ENCODE assay signal across 14 cellular contexts in the genomic region with DNA sequence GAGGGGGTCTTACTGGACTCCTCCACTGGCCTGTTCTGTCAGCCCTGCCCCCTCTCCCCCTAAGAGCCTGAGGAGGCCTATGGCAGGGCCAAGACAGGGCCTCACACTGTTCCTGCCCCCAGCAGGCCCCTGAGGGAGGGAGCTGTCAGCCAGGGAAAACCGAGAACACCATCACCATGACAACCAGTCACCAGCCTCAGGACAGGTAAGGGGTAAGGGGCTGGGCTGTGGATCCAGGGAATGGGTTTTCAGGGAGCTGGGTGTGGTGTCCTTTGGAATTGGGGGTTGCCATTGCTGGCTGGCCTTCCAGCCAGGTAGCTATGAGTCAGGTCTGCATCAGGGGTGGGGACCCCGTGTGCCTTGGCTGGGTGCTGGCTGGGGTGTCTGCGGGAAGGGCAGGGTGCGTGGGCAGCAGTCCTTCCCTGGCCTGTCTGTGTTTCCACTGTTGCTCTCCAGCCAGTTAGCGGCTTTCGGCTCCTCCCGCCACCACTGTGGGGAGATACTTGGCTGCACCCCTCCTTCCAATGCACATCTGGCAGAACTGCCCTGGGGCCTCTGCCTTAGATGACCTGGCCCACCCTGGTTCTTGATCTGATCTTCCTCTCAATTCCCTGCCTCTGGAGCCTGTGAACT. TPM values are rescaled to one million over a fixed set of nuclear protein-coding genes. Genes with fewer than 3 reads are reported as not detected.
DNase-seq lines count a peak whose midpoint lies in the region; ATAC-seq and TF ChIP-seq lines count a peak whose summit lies in the region.
"Had no signal": no experiment of that assay in that cellular context is flagged by ENCODE, and none has a peak within 500 bp of the region (broad histone marks: within the 10 kb centered on the region; RNA-seq: fewer than 3 reads in every experiment).

No MANE protein-coding gene starts in this region.

- H3K79me2 ChIP-seq in osteoblast (ENCODE audit: insufficient read depth, low read length) = peaks cover 20% of the 10 kb centered on the region

- H3K4me2 ChIP-seq in osteoblast (ENCODE audit: insufficient read depth, low read length) = no peak overlapping the region

- H3K9me3 ChIP-seq in cardiac muscle cell (ENCODE audit: low read depth) (no peaks in the 10 kb centered on the region), osteoblast (ENCODE audit: low read depth, low read length) (no peaks in the 10 kb centered on the region), lower lobe of right lung (no peaks in the 10 kb centered on the region)

- H3K27me3 ChIP-seq in cardiac muscle cell = no peaks in the 10 kb centered on the region
- H3K27me3 ChIP-seq in osteoblast (ENCODE audit: insufficient read depth, low read length) = no peaks in the 10 kb centered on the region
- no peaks in the 10 kb centered on the region for H3K27me3 ChIP-seq in lower lobe of right lung (ENCODE audit: low read depth)

- H3K36me3 ChIP-seq in cardiac muscle cell (peaks cover 8% of the 10 kb centered on the region), osteoblast (ENCODE audit: insufficient read depth, low read length) (peaks cover 6% of the 10 kb centered on the region), lower lobe of right lung (peaks cover 30% of the 10 kb centered on the region)

- peaks cover 14 to 18% of the 10 kb centered on the region in 2 donors for H3K4me1 Mint-ChIP-seq in natural killer cell treated with Interleukin-12 subunit alpha and Interleukin-12 subunit beta and Interleukin-15 and Interleukin-18, amount 100 ng/mL, for 72 hours (ENCODE audit: low read depth in 2 of 2)
- peaks cover 16 to 20% of the 10 kb centered on the region in 2 donors for H3K4me1 Mint-ChIP-seq in natural killer cell

- DNase-seq in natural killer cell treated with Interleukin-12 subunit alpha and Interleukin-12 subunit beta and Interleukin-15 and Interleukin-18, amount 100 ng/mL, for 72 hours (ENCODE audit: low spot score) = peak; percentile 46
- DNase-seq in natural killer cell (no peak), cardiac muscle cell (ENCODE audit: low read depth in 1 of 2, low spot score in 1 of 2) (no peak), osteoblast (ENCODE audit: insufficient read length, low spot score, missing footprints) (peak; percentile 61), lower lobe of right lung (no peak), NCI-H524 treated with DMSO at 0.1 percent for 48 hours (lab: John Stamatoyannopoulos, UW) (no peak)
- DNase-seq: DMS79 treated with DMSO at 0.1 percent for 48 hours, Karpas-422, NCI-H226, SIG-M5 had no signal

- peaks cover 0 to 4% of the 10 kb centered on the region in 2 donors for H3K27me3 Mint-ChIP-seq in natural killer cell treated with Interleukin-12 subunit alpha and Interleukin-12 subunit beta and Interleukin-15 and Interleukin-18, amount 100 ng/mL, for 72 hours
- H3K27me3 Mint-ChIP-seq in natural killer cell (ENCODE audit: low read depth in 2 of 2) = no peaks in the 10 kb centered on the region

- no peaks in the 10 kb centered on the region for H4K20me1 ChIP-seq in osteoblast (ENCODE audit: insufficient read depth, low read length)

- intact Hi-C loops in natural killer cell (cut with micrococcal nuclease) (no loop called here), lower lobe of right lung (cut with DNase I) (no loop called here)

- H3K9me3 Mint-ChIP-seq in natural killer cell treated with Interleukin-12 subunit alpha and Interleukin-12 subunit beta and Interleukin-15 and Interleukin-18, amount 100 ng/mL, for 72 hours = no peaks in the 10 kb centered on the region
- no peaks in the 10 kb centered on the region for H3K9me3 Mint-ChIP-seq in natural killer cell

- H3K36me3 Mint-ChIP-seq in natural killer cell treated with Interleukin-12 subunit alpha and Interleukin-12 subunit beta and Interleukin-15 and Interleukin-18, amount 100 ng/mL, for 72 hours = no peaks in the 10 kb centered on the region
- no peaks in the 10 kb centered on the region for H3K36me3 Mint-ChIP-seq in natural killer cell

- H3K27ac Mint-ChIP-seq in natural killer cell treated with Interleukin-12 subunit alpha and Interleukin-12 subunit beta and Interleukin-15 and Interleukin-18, amount 100 ng/mL, for 72 hours = no peak overlapping the region
- H3K27ac Mint-ChIP-seq in natural killer cell = no peak overlapping the region

- ATAC-seq in natural killer cell treated with Interleukin-12 subunit alpha and Interleukin-12 subunit beta and Interleukin-15 and Interleukin-18, amount 100 ng/mL, for 72 hours = no peak
- ATAC-seq in natural killer cell (no peak), GM18873 (IDR thresholded peaks at IDR 0.05; ENCODE audit: low FRiP score, unreplicated experiment) (no peak), lower lobe of right lung (no peak), GM18907 (IDR thresholded peaks at IDR 0.05; ENCODE audit: unreplicated experiment) (no peak)
- ATAC-seq: activated CD4-positive, CD25-positive, alpha-beta regulatory T cell treated with anti-CD3 and anti-CD28 coated beads, Interleukin-2, amount 50 U/mL, for 24 hours had no signal

- H2AFZ ChIP-seq in osteoblast (ENCODE audit: low read length) = no peak overlapping the region

- peak overlapping the region; percentile 85 for H3K27ac ChIP-seq in cardiac muscle cell
- no peak overlapping the region for H3K27ac ChIP-seq in osteoblast (ENCODE audit: low read depth, low read length)
- H3K27ac ChIP-seq in lower lobe of right lung = no peak overlapping the region

- TF ChIP-seq CTCF in natural killer cell (IDR thresholded peaks at IDR 0.05) (no peak), cardiac muscle cell (IDR thresholded peaks at IDR 0.05; ENCODE audit: low read depth, low read length) (no peak), osteoblast (IDR thresholded peaks at IDR 0.05; ENCODE audit: extremely low read depth, low read depth, low read length) (no peak), lower lobe of right lung (IDR thresholded peaks at IDR 0.05) (no peak)

- no peak overlapping the region for H3K4me3 Mint-ChIP-seq in natural killer cell treated with Interleukin-12 subunit alpha and Interleukin-12 subunit beta and Interleukin-15 and Interleukin-18, amount 100 ng/mL, for 72 hours
- no peak overlapping the region for H3K4me3 Mint-ChIP-seq in natural killer cell

- H3K4me1 ChIP-seq in cardiac muscle cell (ENCODE audit: low read depth) (peaks cover 36% of the 10 kb centered on the region), osteoblast (ENCODE audit: insufficient read depth, low read length) (peaks cover 26% of the 10 kb centered on the region), lower lobe of right lung (peaks cover 34% of the 10 kb centered on the region)

- H3K4me3 ChIP-seq in cardiac muscle cell = no peak overlapping the region
- no peak overlapping the region for H3K4me3 ChIP-seq in osteoblast (ENCODE audit: insufficient read depth, low read length)
- H3K4me3 ChIP-seq in lower lobe of right lung = no peak overlapping the region

RNA-seq across cellular contexts. Expression of gene SLC29A1, which starts 3.9 kb away (rescaled TPM):
- 10 to 100 TPM; 25.1 to 95.6 TPM for total RNA-seq in natural killer cell treated with Interleukin-12 subunit alpha and Interleukin-12 subunit beta and Interleukin-15 and Interleukin-18, amount 100 ng/mL, for 72 hours
- total RNA-seq in natural killer cell = 1 to 10 TPM; 2.2 to 5.5 (median 5.2) TPM
- 62.7 and 64.9 TPM in 2 replicates for total RNA-seq in cardiac muscle cell
- 85.4 and 88.7 TPM in 2 replicates for polyA plus RNA-seq in cardiac muscle cell
- 8.0 and 10.0 TPM in 2 replicates for total RNA-seq in osteoblast
- 36.2 TPM for total RNA-seq in lower lobe of right lung

RNA-seq across cellular contexts. Expression of gene MYMX, which starts 10.5 kb away (rescaled TPM):
- total RNA-seq in natural killer cell treated with Interleukin-12 subunit alpha and Interleukin-12 subunit beta and Interleukin-15 and Interleukin-18, amount 100 ng/mL, for 72 hours = not detected
- total RNA-seq in natural killer cell (not detected), cardiac muscle cell (0.21 TPM in 1 of 2 replicates, not detected in the other), osteoblast (not detected in 2 replicates), lower lobe of right lung (not detected)
- 0.55 and 1.0 TPM in 2 replicates for polyA plus RNA-seq in cardiac muscle cell
- total RNA-seq: frontal cortex had no signal

RNA-seq across cellular contexts. Expression of gene HSP90AB1, which starts 19.6 kb away (rescaled TPM):
- 1,000 to 10,000 TPM; 1,035 to 1,696 TPM for total RNA-seq in natural killer cell treated with Interleukin-12 subunit alpha and Interleukin-12 subunit beta and Interleukin-15 and Interleukin-18, amount 100 ng/mL, for 72 hours
- total RNA-seq in natural killer cell (100 to 1,000 TPM; 256 to 372 (median 308) TPM), cardiac muscle cell (865 and 876 TPM in 2 replicates), osteoblast (676 and 702 TPM in 2 replicates), lower lobe of right lung (680 TPM)
- polyA plus RNA-seq in cardiac muscle cell = 665 and 702 TPM in 2 replicates

RNA-seq across cellular contexts. Expression of gene SLC35B2, which starts 30.1 kb away (rescaled TPM):
- 10 to 100 TPM; 34.6 to 39.4 TPM for total RNA-seq in natural killer cell treated with Interleukin-12 subunit alpha and Interleukin-12 subunit beta and Interleukin-15 and Interleukin-18, amount 100 ng/mL, for 72 hours
- total RNA-seq in natural killer cell = 10 to 100 TPM; 20.9 to 27.7 (median 26.8) TPM
- total RNA-seq in cardiac muscle cell = 34.3 and 50.5 TPM in 2 replicates
- polyA plus RNA-seq in cardiac muscle cell = 44.4 and 63.3 TPM in 2 replicates
- 86.0 and 94.1 TPM in 2 replicates for total RNA-seq in osteoblast
- total RNA-seq in lower lobe of right lung = 23.8 TPM

RNA-seq across cellular contexts. Expression of gene NFKBIE, which starts 38.1 kb away (rescaled TPM):
- 10 to 100 TPM; 24.1 to 26.1 TPM for total RNA-seq in natural killer cell treated with Interleukin-12 subunit alpha and Interleukin-12 subunit beta and Interleukin-15 and Interleukin-18, amount 100 ng/mL, for 72 hours
- total RNA-seq in natural killer cell (10 to 100 TPM; 44.9 to 61.5 (median 56.4) TPM), cardiac muscle cell (23.8 and 34.2 TPM in 2 replicates), osteoblast (3.2 and 4.7 TPM in 2 replicates), lower lobe of right lung (10.4 TPM)
- 8.2 and 12.5 TPM in 2 replicates for polyA plus RNA-seq in cardiac muscle cell

Comparison
In these comparisons a context has a peak if more than half of its experiments do, and no peak if none do; other contexts are left out.
1. DNase-seq: peak in natural killer cell treated with Interleukin-12 subunit alpha and Interleukin-12 subunit beta and Interleukin-15 and Interleukin-18, amount 100 ng/mL, for 72 hours (single experiment) and osteoblast (single experiment); none in natural killer cell (single experiment), cardiac muscle cell (0 of 2), lower lobe of right lung (single experiment) and NCI-H524 treated with DMSO at 0.1 percent for 48 hours (single experiment).